In genomic region chr12:76075448-76075847, GRCh38 we compare ENCODE assay signal across 22 cellular contexts. TPM values are rescaled to one million over a fixed set of nuclear protein-coding genes. Genes with fewer than 3 reads are reported as not detected.
A peak's percentile ranks its signal among the peaks of the same experiment; 100 is the strongest.
DNase-seq lines count a peak whose midpoint lies in the region; ATAC-seq, FAIRE-seq and TF ChIP-seq lines count a peak whose summit lies in the region.
"Had no signal": no experiment of that assay in that cellular context is flagged by ENCODE, and none has a peak within 500 bp of the region (broad histone marks: within the 10 kb centered on the region; RNA-seq: fewer than 3 reads in every experiment).

No MANE protein-coding gene starts in this region.

- DNase-seq in A549 (ENCODE audit: low read depth in 1 of 2, low spot score in 1 of 2) (no peak), IMR-90 (no peak), memory B cell (ENCODE audit: low spot score in 2 of 2) (no peak), NCI-H1694 treated with DMSO at 0.1 percent for 48 hours (lab: John Stamatoyannopoulos, UW) (no peak)
- DNase-seq: BE2C, DMS153, Karpas-422, NCI-H1092 treated with DMSO at 0.1 percent for 48 hours, NCI-H1436, NCI-H1930, NCI-H2107, NCI-H524 treated with DMSO at 0.1 percent for 48 hours, NCI-H774, SK-N-SH, SW 1271 had no signal

- TF ChIP-seq POLR2A in A549 (IDR thresholded peaks at IDR 0.05; ENCODE audit: low read length) (no peak), IMR-90 (IDR thresholded peaks at IDR 0.05; ENCODE audit: low read depth, low read length) (no peak)

- ATAC-seq in A549 (no peak), IMR-90 (ENCODE audit: low read depth) (no peak), memory B cell (ENCODE audit: low read depth) (no peak), HG03342 (IDR thresholded peaks at IDR 0.05; ENCODE audit: unreplicated experiment) (no peak), GM21390 (IDR thresholded peaks at IDR 0.05; ENCODE audit: unreplicated experiment) (no peak)

- TF ChIP-seq CTCF in A549 (IDR thresholded peaks at IDR 0.05) (no peak), IMR-90 (conservative IDR thresholded peaks at IDR 0.05; ENCODE audit: low read depth, low read length) (no peak)

- no peak for FAIRE-seq in A549 (lab: Jason Lieb, UNC)
- FAIRE-seq: GM19239, RCC 7860 had no signal

- H3K27me3 ChIP-seq in BLaER1 (no peaks in the 10 kb centered on the region), IMR-90 (ENCODE audit: control insufficient read depth, insufficient read depth, low read length) (no peaks in the 10 kb centered on the region)
- H3K27me3 ChIP-seq: BE2C had no signal

- POLR2A ChIA-PET in A549 (lab: Yijun Ruan, JAX) (interaction anchor here (0.8 kb wide), 1 partner anchor 9 kb away, joined by 3 read pairs; the partner anchor contains the start of gene NAP1L1), IMR-90 (lab: Charles Lee; ENCODE audit: unreplicated experiment) (no interaction called here)

- peaks cover 29% of the 10 kb centered on the region for H3K36me3 Mint-ChIP-seq in memory B cell

- no peak overlapping the region for H3K18ac ChIP-seq in IMR-90 (ENCODE audit: low read depth, low read length)

- TF ChIP-seq EP300 in A549 (IDR thresholded peaks at IDR 0.05) = no peak

- H2BK15ac ChIP-seq in IMR-90 (ENCODE audit: low read depth, low read length) = no peak overlapping the region

- H3K27ac Mint-ChIP-seq in memory B cell = peak overlapping the region; percentile 21

- no peak overlapping the region for H4K5ac ChIP-seq in IMR-90 (ENCODE audit: low read depth, low read length)

- H3K4me3 Mint-ChIP-seq in memory B cell = no peak overlapping the region

- H3K9me3 Mint-ChIP-seq in memory B cell = no peaks in the 10 kb centered on the region

- no peak overlapping the region for H3K14ac ChIP-seq in IMR-90 (replicated peaks; ENCODE audit: low read depth, low read length)

- peaks cover 48% of the 10 kb centered on the region for H3K4me1 Mint-ChIP-seq in memory B cell

- peaks cover 11% of the 10 kb centered on the region for H3K9me1 ChIP-seq in IMR-90 (ENCODE audit: insufficient read depth, low read length)

- no peak overlapping the region for H2AFZ ChIP-seq in IMR-90 (replicated peaks; ENCODE audit: low read length, poor library complexity)

- in situ Hi-C loops in IMR-90 (cut with MboI; ENCODE audit: low sequenced_read_pairs) = loop anchor here (10.0 kb wide), 1 partner anchor 269 kb away; the partner anchor contains the start of gene BBS10

- H4K20me1 ChIP-seq in BLaER1 (peaks cover 100% of the 10 kb centered on the region), IMR-90 (ENCODE audit: insufficient read depth, low read length) (peaks cover 89% of the 10 kb centered on the region)

- H3K4me1 ChIP-seq in A549 = peaks cover 47% of the 10 kb centered on the region
- H3K4me1 ChIP-seq in BLaER1 = peaks cover 30% of the 10 kb centered on the region
- H3K4me1 ChIP-seq in IMR-90 (ENCODE audit: control insufficient read depth, insufficient read depth, low read length) = peaks cover 5% of the 10 kb centered on the region

- H3K56ac ChIP-seq in IMR-90 (ENCODE audit: extremely low read depth, insufficient read depth, low read length) = no peak overlapping the region

- H3K4me3 ChIP-seq in A549 = no peak overlapping the region
- no peak overlapping the region for H3K4me3 ChIP-seq in BLaER1
- no peak overlapping the region for H3K4me3 ChIP-seq in IMR-90 (ENCODE audit: insufficient read depth, low read depth, low read length)
- H3K4me3 ChIP-seq: HAP-1 had no signal

- H4K8ac ChIP-seq in IMR-90 (ENCODE audit: low read depth in 2 of 2, low read length in 2 of 2) = peak overlapping the region in 1 of 2 experiments; percentile 20; a peak in 1 of 4 replicates

- H3K4ac ChIP-seq in IMR-90 (ENCODE audit: low read depth, low read length) = no peak overlapping the region

- no peak for TF ChIP-seq RAD21 in A549 (conservative IDR thresholded peaks at IDR 0.05 in 1 of 2, IDR thresholded peaks at IDR 0.05 in 1 of 2)
- TF ChIP-seq RAD21 in IMR-90 (IDR thresholded peaks at IDR 0.05; ENCODE audit: low read length) = no peak

- H2AK9ac ChIP-seq in IMR-90 (replicated peaks; ENCODE audit: low read depth, low read length, poor library complexity) = no peak overlapping the region

- CTCF ChIA-PET in A549 (lab: Yijun Ruan, JAX) = interaction anchor here (1.2 kb wide), 1 partner anchor 272 kb away, joined by 3 read pairs; no protein-coding TSS in a partner anchor
- CTCF ChIA-PET in IMR-90 (lab: Yijun Ruan, JAX) = interaction anchor here (1.1 kb wide), 1 partner anchor 9 kb away, joined by 4 read pairs; no protein-coding TSS in a partner anchor

- H3K9ac ChIP-seq in BLaER1 (no peak overlapping the region), IMR-90 (ENCODE audit: low read depth, low read length) (no peak overlapping the region)
- H3K9ac ChIP-seq: SK-N-SH had no signal

- no peak overlapping the region for H2BK120ac ChIP-seq in IMR-90 (ENCODE audit: low read depth, low read length)

- no peak overlapping the region for H4K91ac ChIP-seq in IMR-90 (ENCODE audit: insufficient read depth, low read depth, low read length)

- no peak overlapping the region; the same call in 1 of the 2 replicates for H3K23ac ChIP-seq in IMR-90 (ENCODE audit: low read depth, low read length)

- H3K9me3 ChIP-seq in A549 = peaks cover 7% of the 10 kb centered on the region; the same call in 1 of the 3 replicates
- peaks cover 13% of the 10 kb centered on the region for H3K9me3 ChIP-seq in BLaER1
- H3K9me3 ChIP-seq in IMR-90 (ENCODE audit: control insufficient read depth, insufficient read depth, low read length) = 0 out of 2 replicates have a peak, but pooled peaks cover 2% of the 10 kb centered on the region
- H3K9me3 ChIP-seq: BE2C had no signal

- H3K27ac ChIP-seq in A549 (no peak overlapping the region), BLaER1 (no peak overlapping the region), IMR-90 (ENCODE audit: insufficient read depth, low read length) (no peak overlapping the region)
- H3K27ac ChIP-seq: HL-60 had no signal

- intact Hi-C loops in IMR-90 (cut with micrococcal nuclease) = no loop called here

- BruUV-seq in IMR-90 (replicated peaks; lab: Mats Ljungman, UMichigan) = no TSS peak

- no peak overlapping the region for H3K4me2 ChIP-seq in A549
- H3K4me2 ChIP-seq in BLaER1 = peak overlapping the region; percentile 11; the same call in 1 of the 2 replicates
- no peak overlapping the region for H3K4me2 ChIP-seq in IMR-90 (ENCODE audit: low read depth, low read length)
- H3K4me2 ChIP-seq: SK-N-SH had no signal

- WGBS in A549 (ENCODE audit: missing lambda C conversion rate) = 94% methylated on average over 1 of the region's 1 CpG
- no CpG with 5 or more reads among the region's 1 CpG for WGBS in IMR-90 (ENCODE audit: extremely low coverage in 2 of 2, insufficient read length in 1 of 2), 2 experiments

- H3K27me3 Mint-ChIP-seq in memory B cell = no peaks in the 10 kb centered on the region

- no peak overlapping the region for H2BK20ac ChIP-seq in IMR-90 (ENCODE audit: low read depth, low read length)

- H3K36me3 ChIP-seq in BLaER1 = peaks cover 79% of the 10 kb centered on the region
- peaks cover 12% of the 10 kb centered on the region for H3K36me3 ChIP-seq in IMR-90 (ENCODE audit: control insufficient read depth, insufficient read depth, low read length)

- H3K79me1 ChIP-seq in IMR-90 (ENCODE audit: low read depth in 1 of 2, low read length in 2 of 2) = peaks cover 7 to 57% of the 10 kb centered on the region in 2 experiments; a peak in 3 of 4 replicates

- no peak overlapping the region for H2AK5ac ChIP-seq in IMR-90 (ENCODE audit: low read depth, low read length)

- H2BK5ac ChIP-seq in IMR-90 (ENCODE audit: low read depth, low read length, poor library complexity, severe bottlenecking) = peak overlapping the region; percentile 33

- dilution Hi-C loops in IMR-90 (cut with HindIII; ENCODE audit: low sequenced_read_pairs, unreplicated experiment) = no loop called here

TF ChIP-seq in A549, 52 proteins besides CTCF, POLR2A, EP300 and RAD21:
- TF ChIP-seq EHMT2 (IDR thresholded peaks at IDR 0.05; ENCODE audit: low read depth) (no peak), MAFK (IDR thresholded peaks at IDR 0.05; ENCODE audit: partially characterized antibody) (peak; percentile 55)
TF ChIP-seq in A549: peak in this region for 1.

TF ChIP-seq in IMR-90, 13 proteins besides CTCF, POLR2A, EP300 and RAD21:
- TF ChIP-seq MAZ (IDR thresholded peaks at IDR 0.05; ENCODE audit: borderline replicate concordance, low read depth, low read length) (no peak), NFE2L2 (IDR thresholded peaks at IDR 0.05; ENCODE audit: low read depth, low read length) (peak; percentile 47; the same call in 1 of the 2 replicates)

RNA-seq across cellular contexts. Expression of gene NAP1L1, which starts 9.0 kb away (rescaled TPM):
- polyA plus RNA-seq in A549 (2011; rRNA removed) (640 and 943 TPM in 2 replicates), A549 (2017; fragmentation: RNase III; extraction: RNeasy Plus Mini Kit Qiagen cat#74134 plus additional on column Dnase treatment) (695 to 725 TPM (median 709 TPM) in 3 replicates), IMR-90 (2012; rRNA removed) (160 and 200 TPM in 2 replicates)
- 191 and 238 TPM in 2 replicates for polyA plus RNA-seq in A549 (2012; cell fraction: cytosol; rRNA removed)
- 109 and 153 TPM in 2 replicates for polyA plus RNA-seq in A549 (2012; cell fraction: nucleus; rRNA removed)
- polyA minus RNA-seq in A549 (2011; rRNA and poly(A)+ RNA removed) = 135 and 141 TPM in 2 replicates
- total RNA-seq in IMR-90 (2012; rRNA removed) = 86.4 and 166 TPM in 2 replicates
- 69.9 and 71.8 TPM in 2 replicates for polyA plus RNA-seq in IMR-90 (2012; cell fraction: cytosol; rRNA removed)
- polyA plus RNA-seq in IMR-90 (2012; cell fraction: nucleus; rRNA removed; ENCODE audit: low replicate concordance) = 28.8 and 129 TPM in 2 replicates

RNA-seq across cellular contexts. Expression of gene PHLDA1, which starts 43.9 kb away (rescaled TPM):
- polyA plus RNA-seq in A549 (2011; rRNA removed) (54.1 and 71.6 TPM in 2 replicates), A549 (2017; fragmentation: RNase III; extraction: RNeasy Plus Mini Kit Qiagen cat#74134 plus additional on column Dnase treatment) (32.7 to 43.1 TPM (median 39.3 TPM) in 3 replicates), IMR-90 (2012; rRNA removed) (28.9 and 32.4 TPM in 2 replicates)
- 34.1 and 42.4 TPM in 2 replicates for polyA plus RNA-seq in A549 (2012; cell fraction: cytosol; rRNA removed)
- 42.2 and 45.0 TPM in 2 replicates for polyA plus RNA-seq in A549 (2012; cell fraction: nucleus; rRNA removed)
- polyA minus RNA-seq in A549 (2011; rRNA and poly(A)+ RNA removed) = 44.3 and 53.0 TPM in 2 replicates
- total RNA-seq in IMR-90 (2012; rRNA removed) = 27.8 and 47.8 TPM in 2 replicates
- 38.1 and 58.3 TPM in 2 replicates for polyA plus RNA-seq in IMR-90 (2012; cell fraction: cytosol; rRNA removed)
- polyA plus RNA-seq in IMR-90 (2012; cell fraction: nucleus; rRNA removed; ENCODE audit: low replicate concordance) = 63.4 and 81.1 TPM in 2 replicates
